Comparison of ENCODE assay signal across 8 cellular contexts in the genomic region with DNA sequence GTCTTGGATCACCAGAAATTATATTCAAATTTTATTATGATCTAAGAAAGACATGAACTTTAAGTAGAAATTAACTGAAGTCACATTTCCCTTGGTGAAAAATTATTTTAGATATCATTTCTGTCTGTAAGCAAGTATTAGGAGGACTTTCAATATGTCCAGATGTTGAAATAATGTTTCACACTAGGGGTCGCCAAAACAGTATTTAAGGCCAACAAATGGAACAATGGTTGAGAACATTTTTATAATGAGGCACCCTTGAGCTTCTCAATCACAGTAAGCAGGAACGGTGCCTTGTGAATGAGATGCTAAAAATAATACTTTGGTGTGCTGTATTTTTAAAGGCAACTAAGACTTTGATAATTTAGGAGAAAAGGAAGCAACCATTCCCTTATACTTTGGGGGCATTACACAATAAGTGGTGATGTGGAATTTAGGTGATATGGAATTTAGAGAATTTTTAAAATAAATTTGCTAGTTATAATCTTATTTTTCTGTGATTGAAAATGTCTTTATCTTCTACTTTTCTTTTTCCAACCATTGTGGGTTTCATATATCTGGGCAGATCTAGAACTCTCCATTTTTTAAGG. TPM values are rescaled to one million over a fixed set of nuclear protein-coding genes. Genes with fewer than 3 reads are reported as not detected.
DNase-seq lines count a peak whose midpoint lies in the region; ATAC-seq, FAIRE-seq and TF ChIP-seq lines count a peak whose summit lies in the region.

No MANE protein-coding gene starts in this region.

- H3K27me3 ChIP-seq in CD8-positive, alpha-beta T cell (ENCODE audit: insufficient read depth, low read length) = no peaks in the 10 kb centered on the region
- H3K27me3 ChIP-seq in parathyroid adenoma (ENCODE audit: control insufficient read depth, insufficient read depth, low read length) = no peaks in the 10 kb centered on the region

- no peak overlapping the region for H3K4me2 ChIP-seq in parathyroid adenoma (ENCODE audit: low read length)

- TF ChIP-seq CTCF in CD8-positive, alpha-beta T cell (IDR thresholded peaks at IDR 0.05) = peak; percentile 79
- TF ChIP-seq CTCF in GM13977 (IDR thresholded peaks at IDR 0.05; ENCODE audit: extremely low read depth, insufficient read depth, missing control alignments) (peak; percentile 68), WTC11 (IDR thresholded peaks at IDR 0.05) (0 out of 2 replicates have a peak, but pooled peaks have one; percentile 27), parathyroid adenoma (IDR thresholded peaks at IDR 0.05) (peak; percentile 81)

- POLR2A ChIA-PET in CD8-positive, alpha-beta T cell (lab: Charles Lee) = interaction anchor here (1.0 kb wide), 1 partner anchor 11 kb away, joined by 3 read pairs; no protein-coding TSS in a partner anchor
- POLR2A ChIA-PET in WTC11 (lab: Charles Lee) = no interaction called here

- H3K36me3 ChIP-seq in CD8-positive, alpha-beta T cell (ENCODE audit: insufficient read depth, low read length) = no peaks in the 10 kb centered on the region
- H3K36me3 ChIP-seq in parathyroid adenoma (ENCODE audit: control insufficient read depth, insufficient read depth, low read length) = no peaks in the 10 kb centered on the region

- no peak overlapping the region for H3K27ac ChIP-seq in CD8-positive, alpha-beta T cell (ENCODE audit: low read depth, low read length)
- H3K27ac ChIP-seq in parathyroid adenoma = no peak overlapping the region

- no peaks in the 10 kb centered on the region for H3K79me2 ChIP-seq in parathyroid adenoma

- in situ Hi-C loops in GM13977 (cut with MboI; ENCODE audit: low pct_unique_long_range_greater_than_20kb, low sequenced_read_pairs, unreplicated experiment) = loop anchor here (10.0 kb wide), 1 partner anchor 380 kb away; no protein-coding TSS in a partner anchor

- no peak overlapping the region for H2AFZ ChIP-seq in parathyroid adenoma

- H3K4me1 Mint-ChIP-seq in CD8-positive, alpha-beta T cell (ENCODE audit: low read depth) = peaks cover 2% of the 10 kb centered on the region
- no peaks in the 10 kb centered on the region for H3K4me1 Mint-ChIP-seq in WTC11

- no peaks in the 10 kb centered on the region for H3K27me3 Mint-ChIP-seq in CD8-positive, alpha-beta T cell (ENCODE audit: low read depth)
- H3K27me3 Mint-ChIP-seq in WTC11 (ENCODE audit: low read depth) = peaks cover 7% of the 10 kb centered on the region; the same call in 1 of the 2 replicates

- CTCF ChIA-PET in CD8-positive, alpha-beta T cell (lab: Charles Lee) = interaction anchor here (0.6 to 2.5 kb wide), 16 partner anchors 9 to 461 kb away, joined by 3 to 45 read pairs (median 4); no protein-coding TSS in a partner anchor
- CTCF ChIA-PET in WTC11 (lab: Charles Lee) = interaction anchor here (0.6 to 1.8 kb wide), 13 partner anchors 9 to 384 kb away, joined by 3 to 8 read pairs (median 3); partner anchors contain the start of gene SF3B5

- H3K9me3 Mint-ChIP-seq in CD8-positive, alpha-beta T cell = no peaks in the 10 kb centered on the region
- 0 out of 2 replicates have a peak, but pooled peaks cover 3% of the 10 kb centered on the region for H3K9me3 Mint-ChIP-seq in WTC11

- peak in 3 of 7 experiments; percentile 16 to 45 (median 26) for DNase-seq in CD8-positive, alpha-beta T cell
- DNase-seq in GM13977 (ENCODE audit: low spot score) = peak; percentile 64
- peak; percentile 23 for DNase-seq in NCI-H2081 treated with DMSO at 0.1 percent for 48 hours (lab: John Stamatoyannopoulos, UW)
- DNase-seq in WTC11 (ENCODE audit: low spot score) = no peak
- peak; percentile 20 to 50 for DNase-seq in frontal cortex (ENCODE audit: low spot score in 2 of 2)
- no peak for DNase-seq in cortex of kidney (lab: John Stamatoyannopoulos, UW)

- H3K36me3 Mint-ChIP-seq in CD8-positive, alpha-beta T cell = no peaks in the 10 kb centered on the region
- no peaks in the 10 kb centered on the region for H3K36me3 Mint-ChIP-seq in WTC11

- no peak overlapping the region for H3K4me3 Mint-ChIP-seq in CD8-positive, alpha-beta T cell
- no peak overlapping the region for H3K4me3 Mint-ChIP-seq in WTC11

- peak; percentile 86 for FAIRE-seq in frontal cortex (lab: Jason Lieb, UNC)

- no peak overlapping the region for H3K27ac Mint-ChIP-seq in CD8-positive, alpha-beta T cell
- no peak overlapping the region for H3K27ac Mint-ChIP-seq in WTC11

- intact Hi-C loops in CD8-positive, alpha-beta T cell (cut with DNase I, micrococcal nuclease) = loop anchor here (1.0 to 10.0 kb wide), 5 partner anchors 114 to 1530 kb away; partner anchors contain the start of gene UTRN (in 1 of the 2)

- H3K4me3 ChIP-seq in CD8-positive, alpha-beta T cell (ENCODE audit: low read depth, low read length) = no peak overlapping the region
- no peak overlapping the region for H3K4me3 ChIP-seq in parathyroid adenoma (ENCODE audit: low read depth, low read length)

- no peaks in the 10 kb centered on the region for H3K9me3 ChIP-seq in CD8-positive, alpha-beta T cell (ENCODE audit: low read length)
- H3K9me3 ChIP-seq in parathyroid adenoma (ENCODE audit: control insufficient read depth, low read length) = no peaks in the 10 kb centered on the region

- H3K4me1 ChIP-seq in CD8-positive, alpha-beta T cell (ENCODE audit: insufficient read depth, low read length) = no peaks in the 10 kb centered on the region
- no peaks in the 10 kb centered on the region for H3K4me1 ChIP-seq in parathyroid adenoma

- peak; percentile 78 for ATAC-seq in CD8-positive, alpha-beta T cell
- ATAC-seq in HG02943 (IDR thresholded peaks at IDR 0.05; ENCODE audit: low read depth, unreplicated experiment) (peak; percentile 75), WTC11 (peak; percentile 65; the same call in 1 of the 2 replicates)

- no peak overlapping the region for H3K9ac ChIP-seq in parathyroid adenoma

TF ChIP-seq in WTC11, 78 proteins besides CTCF, POLR2A, EP300 and RAD21:
- no peak for TF ChIP-seq MLX (CRISPR knock-in tag; IDR thresholded peaks at IDR 0.05)
- TF ChIP-seq NR2C2 (CRISPR knock-in tag; IDR thresholded peaks at IDR 0.05) = no peak
- TF ChIP-seq CBFB (CRISPR knock-in tag; IDR thresholded peaks at IDR 0.05; ENCODE audit: low read depth) = no peak
- no peak for TF ChIP-seq ZNF138 (CRISPR knock-in tag; conservative IDR thresholded peaks at IDR 0.05)
- TF ChIP-seq HMGXB4 (CRISPR knock-in tag; IDR thresholded peaks at IDR 0.05) = no peak
- no peak for TF ChIP-seq PRRX2 (CRISPR knock-in tag; IDR thresholded peaks at IDR 0.05)
- TF ChIP-seq, protein P1, sequence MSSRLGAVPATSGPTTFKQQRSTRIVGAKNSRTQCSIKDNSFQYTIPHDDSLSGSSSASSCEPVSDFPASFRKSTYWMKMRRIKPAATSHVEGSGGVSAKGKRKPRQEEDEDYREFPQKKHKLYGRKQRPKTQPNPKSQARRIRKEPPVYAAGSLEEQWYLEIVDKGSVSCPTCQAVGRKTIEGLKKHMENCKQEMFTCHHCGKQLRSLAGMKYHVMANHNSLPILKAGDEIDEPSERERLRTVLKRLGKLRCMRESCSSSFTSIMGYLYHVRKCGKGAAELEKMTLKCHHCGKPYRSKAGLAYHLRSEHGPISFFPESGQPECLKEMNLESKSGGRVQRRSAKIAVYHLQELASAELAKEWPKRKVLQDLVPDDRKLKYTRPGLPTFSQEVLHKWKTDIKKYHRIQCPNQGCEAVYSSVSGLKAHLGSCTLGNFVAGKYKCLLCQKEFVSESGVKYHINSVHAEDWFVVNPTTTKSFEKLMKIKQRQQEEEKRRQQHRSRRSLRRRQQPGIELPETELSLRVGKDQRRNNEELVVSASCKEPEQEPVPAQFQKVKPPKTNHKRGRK (CRISPR knock-in tag; IDR thresholded peaks at IDR 0.05; ENCODE audit: borderline replicate concordance) = no peak
- no peak for TF ChIP-seq ZNF232 (CRISPR knock-in tag; IDR thresholded peaks at IDR 0.05)
- no peak for TF ChIP-seq JAZF1 (CRISPR knock-in tag; IDR thresholded peaks at IDR 0.05)
- TF ChIP-seq SOX15 (CRISPR knock-in tag; IDR thresholded peaks at IDR 0.05) = no peak
- no peak for TF ChIP-seq SMAD4 (CRISPR knock-in tag; IDR thresholded peaks at IDR 0.05)
- TF ChIP-seq GTF2I (CRISPR knock-in tag; conservative IDR thresholded peaks at IDR 0.05) = no peak
- no peak for TF ChIP-seq ZNF423 (CRISPR knock-in tag; IDR thresholded peaks at IDR 0.05)

RNA-seq across cellular contexts. Expression of gene SF3B5, which starts 9.6 kb away (rescaled TPM):
- total RNA-seq in CD8-positive, alpha-beta T cell = 100 to 1,000 TPM; 167 to 171 TPM
- 174 to 181 TPM (median 177 TPM) in 3 replicates for total RNA-seq in WTC11 (2021)
- total RNA-seq in frontal cortex = 43.6 TPM

RNA-seq across cellular contexts. Expression of gene STX11, which starts 45.3 kb away (rescaled TPM):
- 10 to 100 TPM; 17.7 to 18.9 TPM for total RNA-seq in CD8-positive, alpha-beta T cell
- total RNA-seq in WTC11 (2021) (0.17 to 0.30 TPM (median 0.27 TPM) in 3 replicates), frontal cortex (under 0.01 TPM)

Comparison
In these comparisons a context has a peak if more than half of its experiments do, and no peak if none do; other contexts are left out.
1. DNase-seq: peak in GM13977 (single experiment), NCI-H2081 treated with DMSO at 0.1 percent for 48 hours (single experiment) and frontal cortex (2 of 2); none in WTC11 (single experiment) and cortex of kidney (single experiment).
2. CTCF ChIP-seq: peak in every context shown above with its lines; median percentile 81 in parathyroid adenoma; 79 in CD8-positive, alpha-beta T cell; 68 in GM13977; 27 in WTC11.
3. RNA of gene STX11, which starts 45.3 kb away (total RNA-seq): 17.7 to 18.9 TPM in CD8-positive, alpha-beta T cell; 0.17 to 0.30 TPM in WTC11 and under 0.01 TPM in frontal cortex (single experiment); every median in the first group is over 10 times any median in the second.
4. Peak in every context shown above with its lines, with median percentiles within 50 percentile points of each other: ATAC-seq.